In genomic region chr5:6718161-6718681, GRCh38 we compare ENCODE assay signal across 13 cellular contexts. TPM values are rescaled to one million over a fixed set of nuclear protein-coding genes. Genes with fewer than 3 reads are reported as not detected.
A peak's percentile ranks its signal among the peaks of the same experiment; 100 is the strongest.
DNase-seq lines count a peak whose midpoint lies in the region; ATAC-seq and TF ChIP-seq lines count a peak whose summit lies in the region.
"Had no signal": no experiment of that assay in that cellular context is flagged by ENCODE, and none has a peak within 500 bp of the region (broad histone marks: within the 10 kb centered on the region; RNA-seq: fewer than 3 reads in every experiment).

No MANE protein-coding gene starts in this region.

- H3K9me3 ChIP-seq in CD4-positive, alpha-beta memory T cell (ENCODE audit: control insufficient read depth in 1 of 2, low read length in 2 of 2) = no peaks in the 10 kb centered on the region
- H3K9me3 ChIP-seq: mucosa of descending colon had no signal

- peaks cover 59 to 85% (median 72%) of the 10 kb centered on the region in 4 donors for H3K4me1 Mint-ChIP-seq in CD4-positive, alpha-beta memory T cell
- H3K4me1 Mint-ChIP-seq in activated naive CD8-positive, alpha-beta T cell (ENCODE audit: low read depth) = peaks cover 77% of the 10 kb centered on the region
- peaks cover 71% of the 10 kb centered on the region for H3K4me1 Mint-ChIP-seq in neural crest cell

- H3K36me3 ChIP-seq in CD4-positive, alpha-beta memory T cell (ENCODE audit: insufficient read depth, low read length) = peaks cover 2% of the 10 kb centered on the region

- H3K27me3 Mint-ChIP-seq in CD4-positive, alpha-beta memory T cell = no peaks in the 10 kb centered on the region
- no peaks in the 10 kb centered on the region for H3K27me3 Mint-ChIP-seq in activated naive CD8-positive, alpha-beta T cell
- no peaks in the 10 kb centered on the region for H3K27me3 Mint-ChIP-seq in neural crest cell (ENCODE audit: low read depth)

- intact Hi-C loops in CD4-positive, alpha-beta memory T cell (cut with micrococcal nuclease) = loop anchor here (10.0 kb wide), 1 partner anchor 1223 kb away; no protein-coding TSS in a partner anchor

- H3K4me3 ChIP-seq in CD4-positive, alpha-beta memory T cell (ENCODE audit: low read length in 2 of 2) = no peak overlapping the region
- H3K4me3 ChIP-seq: mucosa of descending colon had no signal

- no peaks in the 10 kb centered on the region for H3K9me3 Mint-ChIP-seq in CD4-positive, alpha-beta memory T cell
- H3K9me3 Mint-ChIP-seq in activated naive CD8-positive, alpha-beta T cell (ENCODE audit: low read depth) = no peaks in the 10 kb centered on the region
- no peaks in the 10 kb centered on the region for H3K9me3 Mint-ChIP-seq in neural crest cell
- H3K9me3 Mint-ChIP-seq: activated T-helper 2 cell treated with anti-CD3 and anti-CD28 coated beads, Interferon-gamma antibody, Interleukin-2, Interleukin-4, amounts not matched to agents 10 μg/mL and 5 μg/mL and 100 μg/mL, durations not matched to agents 14 hours and 24 hours and 36 hours had no signal

- POLR2A ChIA-PET in CD4-positive, alpha-beta memory T cell (lab: Charles Lee; ENCODE audit: partially characterized antibody) = interaction anchor here (1.4 to 2.2 kb wide), 3 partner anchors 11 to 85 kb away, joined by 3 to 11 read pairs (median 8); partner anchors contain the start of genes NSUN2 and SRD5A1

- H3K27ac ChIP-seq in CD4-positive, alpha-beta memory T cell (ENCODE audit: low read depth, low read length) = no peak overlapping the region
- H3K27ac ChIP-seq: C4-2B had no signal

- CTCF ChIA-PET in CD4-positive, alpha-beta memory T cell (lab: Charles Lee; ENCODE audit: partially characterized antibody) = interaction anchor here (1.3 to 2.3 kb wide), 2 partner anchors 24 to 27 kb away, joined by 3 to 15 read pairs; no protein-coding TSS in a partner anchor

- peak; percentile 29 for ATAC-seq in GM21619 (IDR thresholded peaks at IDR 0.05; ENCODE audit: unreplicated experiment)
- ATAC-seq: activated CD4-positive, CD25-positive, alpha-beta regulatory T cell treated with anti-CD3 and anti-CD28 coated beads, Interleukin-2, amount 50 U/mL, for 24 hours; mucosa of descending colon had no signal

- H3K27me3 ChIP-seq in CD4-positive, alpha-beta memory T cell (ENCODE audit: insufficient read depth, low read length) = no peaks in the 10 kb centered on the region

- peak overlapping the region; percentile 17 to 72 (median 34) for H3K4me3 Mint-ChIP-seq in CD4-positive, alpha-beta memory T cell
- H3K4me3 Mint-ChIP-seq in activated naive CD8-positive, alpha-beta T cell = peak overlapping the region; percentile 5
- peak overlapping the region; percentile 95 for H3K4me3 Mint-ChIP-seq in neural crest cell

- peak overlapping the region in 5 of 7 donors; percentile 48 to 91 (median 72) for H3K27ac Mint-ChIP-seq in CD4-positive, alpha-beta memory T cell
- no peak overlapping the region for H3K27ac Mint-ChIP-seq in activated naive CD8-positive, alpha-beta T cell
- no peak overlapping the region for H3K27ac Mint-ChIP-seq in neural crest cell (ENCODE audit: unreplicated experiment)

- H3K36me3 Mint-ChIP-seq in CD4-positive, alpha-beta memory T cell = peaks cover 3 to 29% of the 10 kb centered on the region in 2 donors
- no peaks in the 10 kb centered on the region for H3K36me3 Mint-ChIP-seq in activated naive CD8-positive, alpha-beta T cell
- H3K36me3 Mint-ChIP-seq in neural crest cell (ENCODE audit: low read depth) = peaks cover 2% of the 10 kb centered on the region

- DNase-seq in CD4-positive, alpha-beta memory T cell = no peak
- DNase-seq in neural crest cell (ENCODE audit: low read depth, low spot score) (no peak), SIG-M5 treated with dmso at 0.1 percent for 504 hours (lab: John Stamatoyannopoulos, UW; ENCODE audit: unreplicated experiment) (no peak), NCI-H1694 (lab: John Stamatoyannopoulos, UW) (no peak), SW 1271 (lab: John Stamatoyannopoulos, UW) (no peak)
- DNase-seq: mucosa of descending colon; NCI-H2081; stimulated activated naive CD4-positive, alpha-beta T cell had no signal

- TF ChIP-seq CTCF in neural crest cell (conservative IDR thresholded peaks at IDR 0.05) = no peak

- peaks cover 78% of the 10 kb centered on the region for H3K4me1 ChIP-seq in CD4-positive, alpha-beta memory T cell (ENCODE audit: insufficient read depth, low read length)

RNA-seq across cellular contexts. Expression of gene TENT4A, which starts 5.0 kb away (rescaled TPM):
- total RNA-seq in CD4-positive, alpha-beta memory T cell = 10 to 100 TPM; 44.9 to 49.1 TPM
- 1 to 10 TPM in 1 of 2 donors, under 1 TPM in 1; 0.55 to 1.8 TPM for polyA plus RNA-seq in CD4-positive, alpha-beta memory T cell
- 39.3 and 41.2 TPM in 2 replicates for total RNA-seq in neural crest cell

Comparison
In these comparisons a context has a peak if more than half of its experiments do, and no peak if none do; other contexts are left out.
1. H3K27ac Mint-ChIP-seq: peak in CD4-positive, alpha-beta memory T cell (5 of 7); none in activated naive CD8-positive, alpha-beta T cell (single experiment) and neural crest cell (single experiment).
2. H3K4me3 Mint-ChIP-seq: peak in every context shown above with its lines; median percentile 95 in neural crest cell; 34 in CD4-positive, alpha-beta memory T cell; 5 in activated naive CD8-positive, alpha-beta T cell.